8 cellular contexts compared by ENCODE assay signal in the genomic region with DNA sequence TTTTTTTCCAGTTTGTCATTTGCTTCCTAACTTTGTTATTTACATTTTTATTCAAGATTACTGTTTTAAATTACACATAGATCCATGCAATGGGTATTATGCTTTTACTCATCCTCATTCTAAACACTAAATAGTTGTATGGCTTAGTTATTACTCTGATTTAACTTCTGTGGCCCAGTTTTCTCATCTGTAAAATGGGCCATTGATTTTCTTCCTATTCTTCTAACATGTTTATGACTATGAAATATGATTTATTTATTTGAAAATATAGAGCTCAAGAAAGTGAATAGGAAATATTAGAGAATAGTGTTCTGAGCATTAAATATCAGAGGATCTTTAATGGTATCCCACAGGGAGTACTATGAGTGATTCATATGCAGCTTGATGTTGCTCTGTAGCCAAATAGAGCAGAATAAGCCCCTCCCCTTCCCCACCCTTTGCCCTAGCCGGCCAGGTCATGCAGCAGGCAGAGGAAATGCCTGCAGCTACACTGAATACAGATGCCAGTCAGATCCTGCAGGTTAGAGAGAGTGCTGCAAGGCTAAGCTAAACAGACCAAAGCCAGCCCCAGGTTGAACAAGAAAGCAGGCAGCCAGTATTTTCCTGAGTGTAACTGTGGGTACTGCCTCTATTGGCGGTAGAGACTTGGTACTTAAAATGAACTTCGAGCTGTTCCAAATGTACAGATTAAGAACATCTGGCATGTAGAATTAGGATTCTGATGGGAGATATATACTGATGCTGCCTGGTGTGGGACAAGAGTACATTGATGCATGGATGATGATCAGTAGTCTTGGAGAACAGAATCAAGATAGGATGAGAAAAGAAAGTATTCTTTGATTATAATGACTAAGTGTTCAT. TPM values are rescaled to one million over a fixed set of nuclear protein-coding genes. Genes with fewer than 3 reads are reported as not detected.
DNase-seq lines count a peak whose midpoint lies in the region; ATAC-seq and TF ChIP-seq lines count a peak whose summit lies in the region.

No MANE protein-coding gene starts in this region.

- intact Hi-C loops in heart left ventricle (cut with DNase I) = loop anchor here in 4 of 10 donors (5.0 to 10.0 kb wide), 4 partner anchors 601 to 734 kb away; no protein-coding TSS in a partner anchor

- no peak for TF ChIP-seq CTCF in heart left ventricle (IDR thresholded peaks at IDR 0.05)

- H3K4me3 ChIP-seq in heart left ventricle = no peak overlapping the region

- no peaks in the 10 kb centered on the region for H3K27me3 ChIP-seq in heart left ventricle

- 10 to 26% (median 18%) methylated on average over 3 of the region's 3 CpGs for WGBS in heart left ventricle, 4 donors

- ATAC-seq in GM21619 (IDR thresholded peaks at IDR 0.05; ENCODE audit: unreplicated experiment) (peak; percentile 40), heart left ventricle (peak; percentile 35 to 89 (median 80))

- H3K27ac ChIP-seq in heart left ventricle = peak overlapping the region in 1 of 12 donors; percentile 3

- no peaks in the 10 kb centered on the region for H3K9me3 ChIP-seq in heart left ventricle

- H3K4me1 ChIP-seq in heart left ventricle = peaks cover 0 to 8% (median 5%) of the 10 kb centered on the region in 12 donors

- DNase-seq in GDM1 (lab: John Stamatoyannopoulos, UW) = peak; percentile 69
- DNase-seq in LHCN-M2 (ENCODE audit: low read depth) = peak; percentile 84
- peak; percentile 21 for DNase-seq in activated CD4-positive, alpha-beta T cell treated with anti-CD3 and anti-CD28 coated beads, Interleukin-2, amount 50 U/mL, for 1 hour
- peak in 2 of 5 donors; percentile 28 to 52 for DNase-seq in heart left ventricle
- DNase-seq in stimulated activated naive CD4-positive, alpha-beta T cell treated with Interleukin-2 at 50 U/mL for 16 hours (lab: John Stamatoyannopoulos, UW) = peak; percentile 13
- no peak for DNase-seq in T-helper 9 cell
- no peak for DNase-seq in NCI-H345 treated with DMSO at 0.1 percent for 48 hours (lab: John Stamatoyannopoulos, UW; ENCODE audit: unreplicated experiment)

- no peaks in the 10 kb centered on the region for H3K36me3 ChIP-seq in heart left ventricle

- TF ChIP-seq POLR2A in heart left ventricle (IDR thresholded peaks at IDR 0.05) = no peak

RNA-seq across cellular contexts. Expression of gene ACYP2, which starts 11.7 kb away (rescaled TPM):
- total RNA-seq in LHCN-M2 (2014; rRNA removed) (13.3 and 16.9 TPM in 2 replicates), heart left ventricle (10 to 100 TPM; 39.7 to 83.1 (median 53.2) TPM)
- 18.9 TPM for polyA plus RNA-seq in LHCN-M2 (2012)
- 100 to 1,000 TPM in 1 of 2 donors, 10 to 100 TPM in 1; 42.0 to 107 TPM for polyA plus RNA-seq in heart left ventricle

Comparison
In these comparisons a context has a peak if more than half of its experiments do, and no peak if none do; other contexts are left out.
1. DNase-seq: peak in GDM1 (single experiment), LHCN-M2 (single experiment), activated CD4-positive, alpha-beta T cell treated with anti-CD3 and anti-CD28 coated beads, Interleukin-2, amount 50 U/mL, for 1 hour (single experiment) and stimulated activated naive CD4-positive, alpha-beta T cell treated with Interleukin-2 at 50 U/mL for 16 hours (single experiment); none in T-helper 9 cell (single experiment) and NCI-H345 treated with DMSO at 0.1 percent for 48 hours (single experiment).